In the genomic region with DNA sequence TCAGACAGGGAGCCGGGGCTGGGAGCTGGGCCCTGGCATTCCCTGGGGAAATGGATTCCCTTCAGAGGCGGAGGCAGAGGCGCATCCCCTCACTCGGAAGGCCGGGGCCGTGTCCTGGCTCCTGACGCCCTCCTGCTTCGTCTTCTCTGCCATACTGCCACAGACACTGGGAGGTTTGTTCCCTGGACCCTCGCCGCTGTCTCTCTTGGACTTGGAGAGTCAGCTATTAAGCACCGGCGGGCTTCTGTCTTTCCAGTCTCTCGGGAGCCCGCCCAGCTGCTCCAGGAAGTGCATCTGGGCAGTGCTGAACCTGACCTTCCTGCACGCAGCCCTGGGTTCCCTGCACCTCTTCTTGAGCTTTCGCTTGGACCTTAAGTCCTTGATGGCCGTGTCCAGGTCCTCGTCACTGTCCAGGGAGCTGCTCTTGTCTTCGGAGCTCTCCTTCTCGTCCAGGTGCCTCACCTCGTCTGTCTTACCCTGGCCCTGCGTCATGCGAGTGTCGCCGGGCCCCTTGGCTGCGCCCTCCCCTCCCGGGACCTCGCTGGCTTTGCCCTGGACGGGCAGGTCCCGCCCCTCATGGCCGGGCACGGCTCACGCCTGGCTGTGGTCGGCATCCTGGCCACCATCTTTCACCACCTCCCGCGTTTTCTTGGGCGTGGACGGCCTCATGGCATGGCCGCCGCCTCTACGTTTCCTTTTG, we compare ENCODE assay signal across 15 cellular contexts. TPM values are rescaled to one million over a fixed set of nuclear protein-coding genes. Genes with fewer than 3 reads are reported as not detected.
DNase-seq lines count a peak whose midpoint lies in the region; ATAC-seq and TF ChIP-seq lines count a peak whose summit lies in the region.
"Had no signal": no experiment of that assay in that cellular context is flagged by ENCODE, and none has a peak within 500 bp of the region (broad histone marks: within the 10 kb centered on the region; RNA-seq: fewer than 3 reads in every experiment).

No MANE protein-coding gene starts in this region.

- H4K91ac ChIP-seq in mesenchymal stem cell (ENCODE audit: low read length), result no peak overlapping the region

- H3K4me1 ChIP-seq in mesenchymal stem cell (ENCODE audit: control insufficient read depth, insufficient read depth, low read depth, low read length) (no peaks in the 10 kb centered on the region), thoracic aorta (ENCODE audit: control insufficient read depth in 1 of 2, low read depth in 2 of 2) (peaks cover 0 to 9% of the 10 kb centered on the region in 2 donors), GM23248 (ENCODE audit: insufficient read depth) (no peaks in the 10 kb centered on the region)
- H3K4me1 ChIP-seq: SJSA1 had no signal

- no peak overlapping the region for H2BK12ac ChIP-seq in mesenchymal stem cell (ENCODE audit: low read length in 2 of 2)

- in situ Hi-C loops in GM23248 (cut with MboI), result no loop called here

- H2BK5ac ChIP-seq in mesenchymal stem cell (ENCODE audit: low read depth, low read length, poor library complexity, severe bottlenecking), result no peak overlapping the region

- peak; percentile 31 for DNase-seq in activated CD4-positive, CD25-positive, alpha-beta regulatory T cell treated with anti-CD3 and anti-CD28 coated beads, Interleukin-2, amount 50 U/mL, for 72 hours
- DNase-seq in coronary artery (ENCODE audit: low spot score) (no peak), mesenchymal stem cell (no peak), thoracic aorta (ENCODE audit: low spot score) (no peak), NCI-H1417 treated with DMSO at 0.1 percent for 48 hours (lab: John Stamatoyannopoulos, UW) (no peak), GM23248 (no peak), dedifferentiated amniotic fluid mesenchymal stem cell (ENCODE audit: extremely low spot score) (no peak)
- DNase-seq: activated CD4-positive, alpha-beta T cell treated with anti-CD3 and anti-CD28 coated beads, Interleukin-2, amount 50 U/mL, for 48 hours; foreskin melanocyte; mammary epithelial cell; NCI-H345 had no signal

- 96% methylated on average over 41 of the region's 41 CpGs for WGBS in mesenchymal stem cell
- 83 to 87% methylated on average over 32 to 41 of the region's 41 CpGs for WGBS in GM23248 (ENCODE audit: low coverage in 1 of 2, low lambda C conversion rate in 2 of 2, missing lambda C conversion rate in 2 of 2), 2 experiments

- H3K36me3 ChIP-seq in mesenchymal stem cell (ENCODE audit: control insufficient read depth in 1 of 2, insufficient read depth in 2 of 2, low read depth in 1 of 2, low read length in 2 of 2) (peaks cover 14 to 48% of the 10 kb centered on the region in 2 experiments), thoracic aorta (no peaks in the 10 kb centered on the region), GM23248 (ENCODE audit: low read depth) (no peaks in the 10 kb centered on the region)

- H3K27ac ChIP-seq in coronary artery (no peak overlapping the region), mesenchymal stem cell (ENCODE audit: low read length, poor library complexity, severe bottlenecking) (no peak overlapping the region), thoracic aorta (no peak overlapping the region), GM23248 (no peak overlapping the region)
- H3K27ac ChIP-seq: 22Rv1, KMS-11, SJSA1 had no signal

- H3K23ac ChIP-seq in mesenchymal stem cell (ENCODE audit: low read length in 2 of 2), result no peak overlapping the region

- ATAC-seq in activated CD4-positive, CD25-positive, alpha-beta regulatory T cell treated with anti-CD3 and anti-CD28 coated beads, Interleukin-2, amount 50 U/mL, for 24 hours, result no peak
- ATAC-seq in thoracic aorta (ENCODE audit: insufficient number of reproducible peaks, low FRiP score, low read depth), result no peak

- no peaks in the 10 kb centered on the region for H4K20me1 ChIP-seq in GM23248 (ENCODE audit: insufficient read depth)

- no peak overlapping the region for H2BK15ac ChIP-seq in mesenchymal stem cell (ENCODE audit: low read depth, poor library complexity, severe bottlenecking)

- H2AFZ ChIP-seq in mesenchymal stem cell (ENCODE audit: low read depth, low read length) (no peak overlapping the region), GM23248 (no peak overlapping the region)

- H3K4me3 ChIP-seq in coronary artery, result peak overlapping the region; percentile 38
- peak overlapping the region in 1 of 2 experiments; percentile 55 for H3K4me3 ChIP-seq in mesenchymal stem cell (ENCODE audit: insufficient read depth in 1 of 2, low read depth in 1 of 2, low read length in 2 of 2)
- H3K4me3 ChIP-seq in thoracic aorta, result peak overlapping the region; percentile 66
- no peak overlapping the region for H3K4me3 ChIP-seq in GM23248
- H3K4me3 ChIP-seq: SJSA1 had no signal

- H2AK5ac ChIP-seq in mesenchymal stem cell (ENCODE audit: low read length, severe bottlenecking), result no peak overlapping the region

- H4K8ac ChIP-seq in mesenchymal stem cell (ENCODE audit: low read length), result no peak overlapping the region

- H3K9me3 ChIP-seq in mesenchymal stem cell (ENCODE audit: control insufficient read depth, low read length), result no peaks in the 10 kb centered on the region
- H3K9me3 ChIP-seq in thoracic aorta, result peaks cover 6% of the 10 kb centered on the region
- H3K9me3 ChIP-seq in GM23248 (ENCODE audit: low read depth), result no peaks in the 10 kb centered on the region

- H3K9ac ChIP-seq in mesenchymal stem cell (ENCODE audit: low read length) (peak overlapping the region; percentile 43), GM23248 (no peak overlapping the region)
- H3K9ac ChIP-seq: KMS-11 had no signal

- no peak overlapping the region for H2BK120ac ChIP-seq in mesenchymal stem cell (ENCODE audit: low read depth, low read length)

- no peaks in the 10 kb centered on the region for H3K27me3 ChIP-seq in mesenchymal stem cell (ENCODE audit: control insufficient read depth in 1 of 2, insufficient read depth in 1 of 2, low read length in 2 of 2)
- no peaks in the 10 kb centered on the region for H3K27me3 ChIP-seq in thoracic aorta (replicated peaks; ENCODE audit: insufficient read depth)
- no peaks in the 10 kb centered on the region for H3K27me3 ChIP-seq in GM23248 (replicated peaks; ENCODE audit: insufficient read depth)
- H3K27me3 ChIP-seq: SJSA1 had no signal

- H3K79me2 ChIP-seq in GM23248 (ENCODE audit: insufficient read depth), result peaks cover 80% of the 10 kb centered on the region

- H3K18ac ChIP-seq in mesenchymal stem cell (ENCODE audit: low read depth in 1 of 2, low read length in 2 of 2), result no peak overlapping the region

- peaks cover 39% of the 10 kb centered on the region for H3K79me1 ChIP-seq in mesenchymal stem cell (replicated peaks; ENCODE audit: low read length, poor library complexity, severe bottlenecking)

- H3K9me2 ChIP-seq in GM23248 (ENCODE audit: insufficient read depth), result no peaks in the 10 kb centered on the region

- no peak overlapping the region for H3K4me2 ChIP-seq in mesenchymal stem cell (ENCODE audit: low read length, poor library complexity, severe bottlenecking)
- H3K4me2 ChIP-seq in GM23248 (ENCODE audit: unreplicated experiment), result no peak overlapping the region
- H3K4me2 ChIP-seq: KMS-11 had no signal

- no peaks in the 10 kb centered on the region for H3F3A ChIP-seq in GM23248 (ENCODE audit: insufficient read depth)

- no peak overlapping the region for H3K4ac ChIP-seq in mesenchymal stem cell (ENCODE audit: low read depth in 1 of 2, low read length in 2 of 2)

- TF ChIP-seq CTCF in coronary artery (IDR thresholded peaks at IDR 0.05), result no peak
- no peak for TF ChIP-seq CTCF in thoracic aorta (IDR thresholded peaks at IDR 0.05)

- no peak overlapping the region for H3K14ac ChIP-seq in mesenchymal stem cell (ENCODE audit: low read length in 2 of 2)

RNA-seq across cellular contexts. Expression of gene RB1, which starts 14.6 kb away (rescaled TPM):
- 23.0 TPM for polyA plus RNA-seq in mesenchymal stem cell (2013, experiment 1 of 2)
- polyA plus RNA-seq in mesenchymal stem cell (2013, experiment 2 of 2), result 23.7 TPM
- total RNA-seq in thoracic aorta, result 10 to 100 TPM; 26.5 to 48.1 TPM
- total RNA-seq in GM23248 (2014; rRNA removed; shearing (Covaris generic)), result 31.0 and 39.5 TPM in 2 replicates
- 24.5 and 25.5 TPM in 2 replicates for polyA plus RNA-seq in GM23248 (2016; fragmentation: Nextera tagmentation; extraction: Ambion mirVana)
